31 cellular contexts compared by ENCODE assay signal in genomic region chr18:31291688-31292087, GRCh38.
DNase-seq lines count a peak whose midpoint lies in the region; ATAC-seq and TF ChIP-seq lines count a peak whose summit lies in the region.
"Had no signal": no experiment of that assay in that cellular context is flagged by ENCODE, and none has a peak within 500 bp of the region (broad histone marks: within the 10 kb centered on the region; RNA-seq: fewer than 3 reads in every experiment).

No MANE protein-coding gene starts in this region.

- H3K36me3 Mint-ChIP-seq in activated naive CD4-positive, alpha-beta T cell treated with anti-CD3 and anti-CD28 coated beads, Interleukin-2, amount 10 ng/mL, durations not matched to agents 7 days and 5 days, result no peaks in the 10 kb centered on the region
- H3K36me3 Mint-ChIP-seq: CD14-positive monocyte; CD4-positive, alpha-beta memory T cell; CD4-positive, CD25-positive, alpha-beta regulatory T cell; CD8-positive, alpha-beta memory T cell; CD8-positive, alpha-beta T cell had no signal

- H3K36me3 ChIP-seq in HEK293 (ENCODE audit: control insufficient read depth in 2 of 2, insufficient read depth in 1 of 2, low read length in 2 of 2) (no peaks in the 10 kb centered on the region), adipocyte (ENCODE audit: control insufficient read depth, insufficient read depth, low read length, severe bottlenecking) (no peaks in the 10 kb centered on the region)
- H3K36me3 ChIP-seq: BE2C; BLaER1; BLaER1 treated with 17β-estradiol and CSF1 and Interleukin-3, amounts not matched to agents 10 nM and 100 nM had no signal

- DNase-seq in adipocyte (ENCODE audit: low read depth), result no peak
- DNase-seq in activated naive CD4-positive, alpha-beta T cell treated with anti-CD3 and anti-CD28 coated beads, Interleukin-2, amount 10 ng/mL, durations not matched to agents 7 days and 5 days, result no peak
- DNase-seq: 8988T; ACHN; AML-193; BE2C; C1 segment of cervical spinal cord; Caco-2; Calu3; CD4-positive, alpha-beta memory T cell; CD4-positive, alpha-beta T cell; CD4-positive, CD25-positive, alpha-beta regulatory T cell; CD8-positive, alpha-beta memory T cell; CD8-positive, alpha-beta T cell; COR-L47; DMS 273 treated with DMSO at 0.1 percent for 48 hours; DMS153; DMS53; DMS79; DMS79 treated with DMSO at 0.1 percent for 48 hours; DND-41; EL had no signal

- H3K27me3 Mint-ChIP-seq in activated naive CD4-positive, alpha-beta T cell treated with anti-CD3 and anti-CD28 coated beads, Interleukin-2, amount 10 ng/mL, durations not matched to agents 7 days and 5 days, result no peaks in the 10 kb centered on the region
- H3K27me3 Mint-ChIP-seq: B cell; CD4-positive, alpha-beta T cell; CD4-positive, CD25-positive, alpha-beta regulatory T cell; CD8-positive, alpha-beta memory T cell had no signal

- H3K9ac ChIP-seq in adipocyte (ENCODE audit: low read length), result no peak overlapping the region
- H3K9ac ChIP-seq: BLaER1; BLaER1 treated with 17β-estradiol and CSF1 and Interleukin-3, amounts not matched to agents 10 nM and 100 nM had no signal

- ATAC-seq in GM21717 (IDR thresholded peaks at IDR 0.05; ENCODE audit: unreplicated experiment), result no peak
- ATAC-seq: A549; CD8-positive, alpha-beta T cell had no signal

- peaks cover 19% of the 10 kb centered on the region for H3K9me3 Mint-ChIP-seq in activated naive CD4-positive, alpha-beta T cell treated with anti-CD3 and anti-CD28 coated beads, Interleukin-2, amount 10 ng/mL, durations not matched to agents 7 days and 5 days

- no peak overlapping the region for H3K4me3 Mint-ChIP-seq in activated naive CD4-positive, alpha-beta T cell treated with anti-CD3 and anti-CD28 coated beads, Interleukin-2, amount 10 ng/mL, durations not matched to agents 7 days and 5 days
- H3K4me3 Mint-ChIP-seq: B cell; CD14-positive monocyte; CD4-positive, alpha-beta memory T cell; CD4-positive, alpha-beta T cell; CD4-positive, CD25-positive, alpha-beta regulatory T cell; CD8-positive, alpha-beta memory T cell; CD8-positive, alpha-beta T cell had no signal

- no peak overlapping the region for H3K27ac Mint-ChIP-seq in activated naive CD4-positive, alpha-beta T cell treated with anti-CD3 and anti-CD28 coated beads, Interleukin-2, amount 10 ng/mL, durations not matched to agents 7 days and 5 days
- H3K27ac Mint-ChIP-seq: B cell; CD14-positive monocyte; CD4-positive, alpha-beta memory T cell; CD4-positive, alpha-beta T cell; CD4-positive, CD25-positive, alpha-beta regulatory T cell; CD8-positive, alpha-beta memory T cell; CD8-positive, alpha-beta T cell had no signal

- no peak overlapping the region for H3K4me3 ChIP-seq in HEK293 (ENCODE audit: low read depth, low read length)
- peak overlapping the region; percentile 41 for H3K4me3 ChIP-seq in adipocyte (ENCODE audit: low read length)
- H3K4me3 ChIP-seq: A549; BLaER1; BLaER1 treated with 17β-estradiol and CSF1 and Interleukin-3, amounts not matched to agents 10 nM and 100 nM had no signal

- POLR2A ChIA-PET in HEK293 (lab: Yijun Ruan, JAX), result no interaction called here

- H3K9me3 ChIP-seq in HEK293 (ENCODE audit: control insufficient read depth, insufficient read depth, low read depth, low read length) (no peaks in the 10 kb centered on the region), adipocyte (ENCODE audit: control insufficient read depth, low read length) (peaks cover 21% of the 10 kb centered on the region)
- H3K9me3 ChIP-seq: A549, BE2C, Caco-2 had no signal

- no peak for TF ChIP-seq CTCF in HEK293 (tag by site-specific recombination; IDR thresholded peaks at IDR 0.05)

- CTCF ChIA-PET in HEK293 (lab: Yijun Ruan, JAX), result interaction anchor here (0.6 to 0.7 kb wide), 2 partner anchors 221 to 235 kb away, joined by 3 to 7 read pairs; no protein-coding TSS in a partner anchor
- CTCF ChIA-PET in activated naive CD4-positive, alpha-beta T cell treated with anti-CD3 and anti-CD28 coated beads, Interleukin-2, amount 10 ng/mL, durations not matched to agents 7 days and 5 days (lab: Charles Lee), result no interaction called here

- H3K4me1 ChIP-seq in HEK293 (ENCODE audit: control insufficient read depth, insufficient read depth, low read length) (no peaks in the 10 kb centered on the region), adipocyte (ENCODE audit: control insufficient read depth, insufficient read depth, low read length) (no peaks in the 10 kb centered on the region)
- H3K4me1 ChIP-seq: A549; BE2C; BLaER1; BLaER1 treated with 17β-estradiol and CSF1 and Interleukin-3, amounts not matched to agents 10 nM and 100 nM; Caco-2 had no signal

- no peaks in the 10 kb centered on the region for H3K27me3 ChIP-seq in adipocyte (replicated peaks; ENCODE audit: control insufficient read depth, insufficient read depth, low read length)
- H3K27me3 ChIP-seq: BE2C; BLaER1; BLaER1 treated with 17β-estradiol and CSF1 and Interleukin-3, amounts not matched to agents 10 nM and 100 nM had no signal

- H3K27ac ChIP-seq in HEK293 (ENCODE audit: extremely low read depth, low read depth, low read length), result no peak overlapping the region
- H3K27ac ChIP-seq: 22Rv1; A549; BLaER1; BLaER1 treated with 17β-estradiol and CSF1 and Interleukin-3, amounts not matched to agents 10 nM and 100 nM; C4-2B had no signal

- no peaks in the 10 kb centered on the region for H3K4me1 Mint-ChIP-seq in activated naive CD4-positive, alpha-beta T cell treated with anti-CD3 and anti-CD28 coated beads, Interleukin-2, amount 10 ng/mL, durations not matched to agents 7 days and 5 days
- H3K4me1 Mint-ChIP-seq: B cell; CD14-positive monocyte; CD4-positive, alpha-beta memory T cell; CD4-positive, CD25-positive, alpha-beta regulatory T cell; CD8-positive, alpha-beta memory T cell had no signal

TF ChIP-seq in HEK293, 187 proteins besides CTCF, POLR2A, EP300 and RAD21:
- TF ChIP-seq KLF17 (tag by site-specific recombination; IDR thresholded peaks at IDR 0.05) (no peak), ZNF132 (tag by site-specific recombination; IDR thresholded peaks at IDR 0.05; ENCODE audit: borderline replicate concordance) (no peak), GLIS1 (tag by site-specific recombination; IDR thresholded peaks at IDR 0.05) (no peak), ZNF629 (tag by site-specific recombination; IDR thresholded peaks at IDR 0.05) (no peak), SETDB1 (IDR thresholded peaks at IDR 0.05; ENCODE audit: insufficient read length, low read length) (peak; percentile 97), ZNF513 (tag by site-specific recombination; IDR thresholded peaks at IDR 0.05) (no peak), ZNF248 (tag by site-specific recombination; IDR thresholded peaks at IDR 0.05) (no peak), ZNF529 (tag by site-specific recombination; IDR thresholded peaks at IDR 0.05; ENCODE audit: insufficient replicate concordance) (peak; percentile 69), TRIM28 (IDR thresholded peaks at IDR 0.05; ENCODE audit: borderline replicate concordance, low read length) (peak; percentile 77; the same call in 1 of the 2 replicates), ZNF791 (tag by site-specific recombination; IDR thresholded peaks at IDR 0.05) (no peak), SCRT1 (tag by site-specific recombination; IDR thresholded peaks at IDR 0.05; ENCODE audit: borderline replicate concordance) (no peak)
